ENCODE assay signal across 16 cellular contexts in genomic region chr2:188518391-188518790, GRCh38.
DNase-seq lines count a peak whose midpoint lies in the region; ATAC-seq and TF ChIP-seq lines count a peak whose summit lies in the region.
"Had no signal": no experiment of that assay in that cellular context is flagged by ENCODE, and none has a peak within 500 bp of the region (broad histone marks: within the 10 kb centered on the region; RNA-seq: fewer than 3 reads in every experiment).

No MANE protein-coding gene starts in this region.

- ATAC-seq in GM18520 (IDR thresholded peaks at IDR 0.05; ENCODE audit: unreplicated experiment): no peak
- no peak for ATAC-seq in omental fat pad (ENCODE audit: low FRiP score)
- ATAC-seq: left ventricle myocardium superior had no signal

- in situ Hi-C loops in KBM-7 (cut with MboI; ENCODE audit: low pct_unique_long_range_greater_than_20kb, low sequenced_read_pairs): no loop called here

- TF ChIP-seq CTCF in hepatocyte (IDR thresholded peaks at IDR 0.05; ENCODE audit: poor library complexity): no peak
- no peak for TF ChIP-seq CTCF in omental fat pad (IDR thresholded peaks at IDR 0.05)

- peak; percentile 15 for DNase-seq in A172 (ENCODE audit: low spot score)
- peak; percentile 71 for DNase-seq in HS-5 (ENCODE audit: low read depth)
- DNase-seq in astrocyte of the hippocampus (ENCODE audit: low read depth, low spot score): peak; percentile 34
- DNase-seq in hepatocyte (ENCODE audit: low spot score): peak; percentile 13
- DNase-seq in NCI-H82 (lab: John Stamatoyannopoulos, UW): no peak
- no peak for DNase-seq in KBM-7
- DNase-seq in omental fat pad (ENCODE audit: low spot score): no peak
- DNase-seq: activated CD4-positive, alpha-beta memory T cell treated with anti-CD3 and anti-CD28 coated beads, Interleukin-2, amount 10 ng/mL, durations not matched to agents 7 days and 5 days; adrenal gland; CD8-positive, alpha-beta memory T cell; Karpas-422; left ventricle myocardium superior; naive B cell; NCI-H446; stimulated activated CD4-positive, alpha-beta T cell treated with anti-CD3 and anti-CD28 coated beads, Interleukin-12 subunit alpha, Interleukin-12 subunit beta, amount 100 ng/mL, for 4 hours had no signal

- peaks cover 11% of the 10 kb centered on the region for H3K4me1 ChIP-seq in hepatocyte (ENCODE audit: insufficient read depth)
- H3K4me1 ChIP-seq: adrenal gland had no signal

- no peaks in the 10 kb centered on the region for H3K9me3 ChIP-seq in hepatocyte (ENCODE audit: low read depth)
- H3K9me3 ChIP-seq: adrenal gland had no signal

- H3K4me2 ChIP-seq in hepatocyte: peak overlapping the region; percentile 57

- no peaks in the 10 kb centered on the region for H3K9me2 ChIP-seq in hepatocyte (replicated peaks; ENCODE audit: insufficient read depth)

- no peaks in the 10 kb centered on the region for H3K79me2 ChIP-seq in hepatocyte

- no peaks in the 10 kb centered on the region for H3K36me3 ChIP-seq in hepatocyte (replicated peaks; ENCODE audit: insufficient read depth, low read depth)
- H3K36me3 ChIP-seq: adrenal gland had no signal

- peak overlapping the region; percentile 53 for H3K27ac ChIP-seq in hepatocyte
- H3K27ac ChIP-seq: adrenal gland had no signal

- no peak overlapping the region for H3K4me3 ChIP-seq in hepatocyte
- H3K4me3 ChIP-seq: adrenal gland had no signal

- no peak overlapping the region for H2AFZ ChIP-seq in hepatocyte

- 22% methylated on average over 1 of the region's 1 CpG for WGBS in hepatocyte (ENCODE audit: low lambda C conversion rate, missing lambda C conversion rate)

- H3K27me3 ChIP-seq in hepatocyte: no peaks in the 10 kb centered on the region
- H3K27me3 ChIP-seq: adrenal gland had no signal

- H4K20me1 ChIP-seq in hepatocyte (ENCODE audit: insufficient read depth, poor library complexity, severe bottlenecking): no peaks in the 10 kb centered on the region

Comparison
In these comparisons a context has a peak if more than half of its experiments do, and no peak if none do; other contexts are left out.
1. DNase-seq: peak in A172 (single experiment), HS-5 (single experiment), astrocyte of the hippocampus (single experiment) and hepatocyte (single experiment); none in NCI-H82 (single experiment), KBM-7 (single experiment) and omental fat pad (single experiment).